1 cellular context compared by ENCODE assay signal in the genomic region with DNA sequence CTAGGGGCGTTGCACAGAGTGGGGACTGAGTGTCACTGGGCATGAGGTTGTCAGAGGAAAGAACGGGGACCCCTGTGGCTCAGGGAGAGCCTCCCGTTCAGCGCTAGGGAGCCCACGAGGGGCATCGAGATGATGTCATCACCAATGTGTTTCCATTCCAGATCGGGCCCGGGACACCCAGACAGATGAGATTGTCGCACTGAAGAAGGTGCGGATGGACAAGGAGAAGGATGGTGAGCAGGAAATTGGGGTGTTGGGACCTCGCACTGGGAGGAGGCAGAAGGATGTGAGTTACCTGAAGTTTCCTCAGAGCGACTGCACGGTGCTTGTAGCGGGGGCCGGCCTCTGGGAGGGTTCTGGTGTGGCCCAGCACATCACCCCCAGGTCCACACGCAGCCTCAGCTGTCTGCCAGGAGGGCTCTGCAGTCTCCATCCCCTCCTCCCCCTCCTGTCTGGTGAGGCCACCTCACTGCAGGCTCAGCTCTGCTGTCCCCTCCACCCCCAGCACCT.
TF ChIP-seq lines count a peak whose summit lies in the region.

No MANE protein-coding gene starts in this region.

TF ChIP-seq in HepG2, 621 proteins besides CTCF, POLR2A, EP300 and RAD21:
- TF ChIP-seq ATF7 (IDR thresholded peaks at IDR 0.05) (peak; percentile 96), ATF7 (CRISPR knock-in tag; IDR thresholded peaks at IDR 0.05) (no peak), CREB1 (IDR thresholded peaks at IDR 0.05) (peak; percentile 57), CREB1 (CRISPR knock-in tag; IDR thresholded peaks at IDR 0.05) (no peak), SMAD1 (CRISPR knock-in tag; IDR thresholded peaks at IDR 0.05; ENCODE audit: borderline replicate concordance, low read depth) (no peak)
